Comparison of ENCODE assay signal across 1 cellular context in genomic region chr11:119367661-119368120, GRCh38.
TF ChIP-seq lines count a peak whose summit lies in the region.

No MANE protein-coding gene starts in this region.

TF ChIP-seq in IMR-90, 13 proteins besides CTCF, POLR2A, EP300 and RAD21:
- TF ChIP-seq MAZ (IDR thresholded peaks at IDR 0.05; ENCODE audit: borderline replicate concordance, low read depth, low read length), result no peak
- no peak for TF ChIP-seq MXI1 (IDR thresholded peaks at IDR 0.05; ENCODE audit: borderline replicate concordance, low read depth, low read length)
- TF ChIP-seq NFE2L2 (IDR thresholded peaks at IDR 0.05; ENCODE audit: low read depth, low read length), result no peak
- TF ChIP-seq CEBPB (IDR thresholded peaks at IDR 0.05; ENCODE audit: low read depth, low read length), result no peak
- no peak for TF ChIP-seq RFX5 (IDR thresholded peaks at IDR 0.05; ENCODE audit: low read depth, low read length)
- TF ChIP-seq ELK1 (IDR thresholded peaks at IDR 0.05; ENCODE audit: borderline replicate concordance, low read depth, low read length), result no peak
- no peak for TF ChIP-seq USF2 (IDR thresholded peaks at IDR 0.05; ENCODE audit: low read depth, low read length)
- TF ChIP-seq FOS (IDR thresholded peaks at IDR 0.05; ENCODE audit: low read depth, low read length), result no peak
- no peak for TF ChIP-seq RCOR1 (IDR thresholded peaks at IDR 0.05; ENCODE audit: insufficient replicate concordance, low read length)
- TF ChIP-seq MAFK (IDR thresholded peaks at IDR 0.05; ENCODE audit: low read depth, low read length), result no peak
- TF ChIP-seq SMC3 (IDR thresholded peaks at IDR 0.05; ENCODE audit: low read depth, low read length), result no peak
- TF ChIP-seq CHD1 (IDR thresholded peaks at IDR 0.05; ENCODE audit: low read depth, low read length), result no peak
